25 cellular contexts compared by ENCODE assay signal in genomic region chr4:52645315-52645714, GRCh38. TPM values are rescaled to one million over a fixed set of nuclear protein-coding genes. Genes with fewer than 3 reads are reported as not detected.
A peak's percentile ranks its signal among the peaks of the same experiment; 100 is the strongest.
DNase-seq lines count a peak whose midpoint lies in the region; ATAC-seq and TF ChIP-seq lines count a peak whose summit lies in the region.
"Had no signal": no experiment of that assay in that cellular context is flagged by ENCODE, and none has a peak within 500 bp of the region (broad histone marks: within the 10 kb centered on the region; RNA-seq: fewer than 3 reads in every experiment).

No MANE protein-coding gene starts in this region.

- peak overlapping the region; percentile 14 for H3K27ac Mint-ChIP-seq in activated B cell treated with CpG ODN at 0.5 μM for 24 hours
- no peak overlapping the region for H3K27ac Mint-ChIP-seq in activated T-helper 17 cell treated with anti-CD3 and anti-CD28 coated beads, Interleukin-2, amount 50 U/mL, for 72 hours
- H3K27ac Mint-ChIP-seq: activated CD4-positive, alpha-beta T cell treated with anti-CD3 and anti-CD28 coated beads for 36 hours; CD8-positive, alpha-beta memory T cell; T-helper 1 cell treated with Interleukin-12 subunit alpha and Interleukin-12 subunit beta and Interleukin-4 antibody, amounts not matched to agents 30 μg/mL and 1 μg/mL, for 36 hours had no signal

- no peak overlapping the region for H3K4me3 Mint-ChIP-seq in activated B cell treated with CpG ODN at 0.5 μM for 24 hours
- no peak overlapping the region for H3K4me3 Mint-ChIP-seq in activated T-helper 17 cell treated with anti-CD3 and anti-CD28 coated beads, Interleukin-2, amount 50 U/mL, for 72 hours
- H3K4me3 Mint-ChIP-seq: activated CD4-positive, alpha-beta T cell treated with anti-CD3 and anti-CD28 coated beads for 36 hours; CD8-positive, alpha-beta memory T cell; T-helper 1 cell treated with Interleukin-12 subunit alpha and Interleukin-12 subunit beta and Interleukin-4 antibody, amounts not matched to agents 30 μg/mL and 1 μg/mL, for 36 hours had no signal

- H3K79me2 ChIP-seq in DOHH2 (ENCODE audit: control insufficient read depth, low read length) = peaks cover 98% of the 10 kb centered on the region
- peaks cover 93% of the 10 kb centered on the region for H3K79me2 ChIP-seq in hepatocyte

- peaks cover 4% of the 10 kb centered on the region for H3K36me3 Mint-ChIP-seq in activated B cell treated with CpG ODN at 0.5 μM for 24 hours (ENCODE audit: low read depth)
- H3K36me3 Mint-ChIP-seq in activated T-helper 17 cell treated with anti-CD3 and anti-CD28 coated beads, Interleukin-2, amount 50 U/mL, for 72 hours (ENCODE audit: low read depth) = peaks cover 4% of the 10 kb centered on the region

- H3K9me3 Mint-ChIP-seq in activated B cell treated with CpG ODN at 0.5 μM for 24 hours = no peaks in the 10 kb centered on the region
- no peaks in the 10 kb centered on the region for H3K9me3 Mint-ChIP-seq in activated T-helper 17 cell treated with anti-CD3 and anti-CD28 coated beads, Interleukin-2, amount 50 U/mL, for 72 hours
- H3K9me3 Mint-ChIP-seq: CD8-positive, alpha-beta memory T cell; T-helper 1 cell treated with Interleukin-12 subunit alpha and Interleukin-12 subunit beta and Interleukin-4 antibody, amounts not matched to agents 30 μg/mL and 1 μg/mL, for 36 hours had no signal

- H3K4me2 ChIP-seq in DOHH2 (ENCODE audit: low read length) (peak overlapping the region; percentile 40), hepatocyte (no peak overlapping the region)

- DNase-seq in activated B cell treated with CpG ODN at 0.5 μM for 24 hours (no peak), H4 (ENCODE audit: low spot score) (no peak), hepatocyte (ENCODE audit: low spot score) (no peak), left ventricle myocardium superior (no peak)
- DNase-seq: activated CD4-positive, alpha-beta T cell treated with anti-CD3 and anti-CD28 coated beads for 36 hours; activated naive CD4-positive, alpha-beta T cell treated with Interleukin-2 at 50 U/mL for 16 hours; activated T-cell treated with anti-CD3 and anti-CD28 coated beads, Interleukin-2, amount 50 U/mL, for 48 hours; adrenal gland; CD8-positive, alpha-beta memory T cell; effector CD4-positive, alpha-beta T cell; head of caudate nucleus; Kasumi-1; MV-4-11; NCI-H2171 treated with DMSO at 0.1 percent for 48 hours; NCI-H526; nucleus accumbens; psoas muscle; stimulated activated CD4-positive, alpha-beta T cell treated with anti-CD3 and anti-CD28 coated beads, Interleukin-15, amount 100 ng/mL, for 24 hours had no signal

- H3K4me1 Mint-ChIP-seq in activated B cell treated with CpG ODN at 0.5 μM for 24 hours = peaks cover 38% of the 10 kb centered on the region
- H3K4me1 Mint-ChIP-seq in activated T-helper 17 cell treated with anti-CD3 and anti-CD28 coated beads, Interleukin-2, amount 50 U/mL, for 72 hours = peaks cover 43% of the 10 kb centered on the region

- 0 out of 2 replicates have a peak overlapping the region, but pooled peaks have one; percentile 13 for H3K4me3 ChIP-seq in DOHH2 (ENCODE audit: low read length)
- H3K4me3 ChIP-seq in hepatocyte = no peak overlapping the region
- H3K4me3 ChIP-seq: adrenal gland, breast epithelium, psoas muscle, tibial nerve had no signal

- H3K4me1 ChIP-seq in DOHH2 (ENCODE audit: control insufficient read depth, low read length) = peaks cover 31% of the 10 kb centered on the region
- peaks cover 31% of the 10 kb centered on the region for H3K4me1 ChIP-seq in hepatocyte (ENCODE audit: insufficient read depth)

- CTCF ChIA-PET in activated B cell treated with CpG ODN at 0.5 μM for 24 hours (lab: Charles Lee) = no interaction called here

- ATAC-seq in GM18909 (IDR thresholded peaks at IDR 0.05; ENCODE audit: poor library complexity, unreplicated experiment) (peak; percentile 28), HG02678 (IDR thresholded peaks at IDR 0.05; ENCODE audit: unreplicated experiment) (peak; percentile 29), activated B cell treated with CpG ODN at 0.5 μM for 24 hours (ENCODE audit: low read depth) (no peak), left ventricle myocardium superior (no peak)
- ATAC-seq in activated T-helper 17 cell treated with anti-CD3 and anti-CD28 coated beads, Interleukin-2, amount 50 U/mL, for 72 hours (replicated peaks) = no peak
- ATAC-seq: activated CD4-positive, alpha-beta T cell treated with anti-CD3 and anti-CD28 coated beads for 36 hours; psoas muscle had no signal

- H3K9me2 ChIP-seq in DOHH2 (replicated peaks; ENCODE audit: control insufficient read depth, low read length) = no peaks in the 10 kb centered on the region
- H3K9me2 ChIP-seq in hepatocyte (replicated peaks; ENCODE audit: insufficient read depth) = no peaks in the 10 kb centered on the region

- H3K36me3 ChIP-seq in DOHH2 (ENCODE audit: control insufficient read depth, low read length) = peaks cover 7% of the 10 kb centered on the region; the same call in 1 of the 2 replicates
- H3K36me3 ChIP-seq in hepatocyte (replicated peaks; ENCODE audit: insufficient read depth, low read depth) = no peaks in the 10 kb centered on the region
- H3K36me3 ChIP-seq: adrenal gland, breast epithelium had no signal

- no peaks in the 10 kb centered on the region for H3K27me3 Mint-ChIP-seq in activated B cell treated with CpG ODN at 0.5 μM for 24 hours
- no peaks in the 10 kb centered on the region for H3K27me3 Mint-ChIP-seq in activated T-helper 17 cell treated with anti-CD3 and anti-CD28 coated beads, Interleukin-2, amount 50 U/mL, for 72 hours
- H3K27me3 Mint-ChIP-seq: activated CD4-positive, alpha-beta T cell treated with anti-CD3 and anti-CD28 coated beads for 36 hours; CD8-positive, alpha-beta memory T cell had no signal

- H3K27ac ChIP-seq in DOHH2 (ENCODE audit: low read depth, low read length) (no peak overlapping the region), hepatocyte (no peak overlapping the region)
- H3K27ac ChIP-seq: adrenal gland, breast epithelium, psoas muscle, tibial nerve had no signal

- H3K27me3 ChIP-seq in DOHH2 (ENCODE audit: control insufficient read depth, low read length) = no peaks in the 10 kb centered on the region
- H3K27me3 ChIP-seq in hepatocyte = no peaks in the 10 kb centered on the region
- H3K27me3 ChIP-seq: adrenal gland, breast epithelium, tibial nerve had no signal

- POLR2A ChIA-PET in activated B cell treated with CpG ODN at 0.5 μM for 24 hours (lab: Charles Lee) = interaction anchor here (0.6 to 1.2 kb wide), 3 partner anchors 32 to 214 kb away, joined by 3 to 13 read pairs (median 3); no protein-coding TSS in a partner anchor

- H4K20me1 ChIP-seq in DOHH2 (ENCODE audit: control insufficient read depth, insufficient read depth, low read depth, low read length) = no peaks in the 10 kb centered on the region
- H4K20me1 ChIP-seq in hepatocyte (ENCODE audit: insufficient read depth, poor library complexity, severe bottlenecking) = peaks cover 10% of the 10 kb centered on the region

- H3K9me3 ChIP-seq in DOHH2 (ENCODE audit: control insufficient read depth, insufficient read depth, low read length) (0 out of 2 replicates have a peak, but pooled peaks cover 4% of the 10 kb centered on the region), hepatocyte (ENCODE audit: low read depth) (no peaks in the 10 kb centered on the region)
- H3K9me3 ChIP-seq: adrenal gland, breast epithelium, psoas muscle, tibial nerve had no signal

- no peak overlapping the region for H2AFZ ChIP-seq in hepatocyte

- no peaks in the 10 kb centered on the region for H3F3A ChIP-seq in DOHH2 (ENCODE audit: control insufficient read depth, insufficient read depth)

- intact Hi-C loops in activated B cell treated with CpG ODN at 0.5 μM for 24 hours (cut with micrococcal nuclease) = no loop called here
- intact Hi-C loops in left ventricle myocardium superior (cut with micrococcal nuclease) = no loop called here

- TF ChIP-seq CTCF in DOHH2 (IDR thresholded peaks at IDR 0.05; ENCODE audit: low read depth, low read length, poor library complexity, severe bottlenecking) (no peak), activated B cell treated with CpG ODN at 0.5 μM for 24 hours (IDR thresholded peaks at IDR 0.05) (no peak), hepatocyte (IDR thresholded peaks at IDR 0.05; ENCODE audit: poor library complexity) (no peak)

RNA-seq across cellular contexts. Expression of gene USP46, which starts 13.8 kb away (rescaled TPM):
- total RNA-seq in activated B cell treated with CpG ODN at 0.5 μM for 24 hours (12.6 and 13.3 TPM in 2 replicates), hepatocyte (34.0 and 36.3 TPM in 2 replicates), left ventricle myocardium superior (61.1 TPM)
- 7.7 and 12.2 TPM in 2 replicates for total RNA-seq in H4 (2014; rRNA removed; shearing (Covaris generic))
- 17.8 and 20.7 TPM in 2 replicates for polyA plus RNA-seq in hepatocyte
- total RNA-seq in activated T-helper 17 cell treated with anti-CD3 and anti-CD28 coated beads, Interleukin-2, amount 50 U/mL, for 72 hours = 10 to 100 TPM in 1 of 2 donors, 1 to 10 TPM in 1; 8.6 to 10.1 TPM

Comparison
In these comparisons a context has a peak if more than half of its experiments do, and no peak if none do; other contexts are left out.
1. ATAC-seq: peak in GM18909 (single experiment) and HG02678 (single experiment); none in activated B cell treated with CpG ODN at 0.5 μM for 24 hours (single experiment), left ventricle myocardium superior (single experiment) and activated T-helper 17 cell treated with anti-CD3 and anti-CD28 coated beads, Interleukin-2, amount 50 U/mL, for 72 hours (single experiment).